ENCODE assay signal across 1 cellular context in genomic region chr17:82490512-82491195, GRCh38.
TF ChIP-seq lines count a peak whose summit lies in the region.

No MANE protein-coding gene starts in this region.

TF ChIP-seq in GM23338, 12 proteins besides CTCF, POLR2A, EP300 and RAD21 (continued from another document):
- TF ChIP-seq ZNF462 (CRISPR knock-in tag; IDR thresholded peaks at IDR 0.05) (no peak), EZH2 (IDR thresholded peaks at IDR 0.05; ENCODE audit: low read depth, unreplicated experiment) (no peak), NANOG (IDR thresholded peaks at IDR 0.05; ENCODE audit: borderline replicate concordance) (no peak), REST (IDR thresholded peaks at IDR 0.05; ENCODE audit: unreplicated experiment) (no peak), STAT1 (IDR thresholded peaks at IDR 0.05; ENCODE audit: unreplicated experiment) (no peak), ZNF331 (CRISPR knock-in tag; IDR thresholded peaks at IDR 0.05; ENCODE audit: low read depth) (no peak)
TF ChIP-seq in GM23338: peak in this region for 0.
